19 cellular contexts compared by ENCODE assay signal in genomic region chr5:95788493-95788892, GRCh38. TPM values are rescaled to one million over a fixed set of nuclear protein-coding genes. Genes with fewer than 3 reads are reported as not detected.
DNase-seq lines count a peak whose midpoint lies in the region; ATAC-seq, FAIRE-seq and TF ChIP-seq lines count a peak whose summit lies in the region.
"Had no signal": no experiment of that assay in that cellular context is flagged by ENCODE, and none has a peak within 500 bp of the region (broad histone marks: within the 10 kb centered on the region; RNA-seq: fewer than 3 reads in every experiment).

No MANE protein-coding gene starts in this region.

- H2AFZ ChIP-seq in GM23248 (no peak overlapping the region), K562 (ENCODE audit: low read depth, low read length) (no peak overlapping the region), parathyroid adenoma (peak overlapping the region; percentile 74), PC-9 (no peak overlapping the region)

- TF ChIP-seq POLR2A in GM12891 (IDR thresholded peaks at IDR 0.05; ENCODE audit: low read depth, low read length) (no peak), K562 (conservative IDR thresholded peaks at IDR 0.05) (no peak)

- H3K9me3 ChIP-seq in GM23248 (ENCODE audit: low read depth), result no peaks in the 10 kb centered on the region
- H3K9me3 ChIP-seq in K562 (replicated peaks; ENCODE audit: control insufficient read depth, insufficient read depth, low read depth, low read length), result no peaks in the 10 kb centered on the region
- no peaks in the 10 kb centered on the region for H3K9me3 ChIP-seq in parathyroid adenoma (ENCODE audit: control insufficient read depth, low read length)
- no peaks in the 10 kb centered on the region for H3K9me3 ChIP-seq in PC-9 (ENCODE audit: insufficient read depth, low read depth)
- H3K9me3 ChIP-seq: BE2C, HAP-1 had no signal

- peak; percentile 31 for FAIRE-seq in GM12891 (lab: Jason Lieb, UNC)
- no peak for FAIRE-seq in K562 (lab: Jason Lieb, UNC)
- FAIRE-seq: A204.1, HepG2 had no signal

- no peaks in the 10 kb centered on the region for H3K9me1 ChIP-seq in K562 (ENCODE audit: control insufficient read depth, insufficient read depth, low read length)

- no peak for TF ChIP-seq EP300 in K562 (IDR thresholded peaks at IDR 0.05; ENCODE audit: low read length)

- H3K9me2 ChIP-seq in GM23248 (ENCODE audit: insufficient read depth), result no peaks in the 10 kb centered on the region
- H3K9me2 ChIP-seq in PC-9 (ENCODE audit: insufficient read depth), result no peaks in the 10 kb centered on the region

- POLR2A ChIA-PET in K562 (lab: Yijun Ruan, JAX) (interaction anchor here (0.6 kb wide), 1 partner anchor 26 kb away, joined by 3 read pairs; no protein-coding TSS in a partner anchor), PC-9 (lab: Charles Lee; ENCODE audit: unreplicated experiment) (no interaction called here)

- no peak overlapping the region for H3K4me3 ChIP-seq in GM23248
- no peak overlapping the region for H3K4me3 ChIP-seq in K562
- no peak overlapping the region for H3K4me3 ChIP-seq in parathyroid adenoma (ENCODE audit: low read depth, low read length)
- no peak overlapping the region for H3K4me3 ChIP-seq in PC-9
- H3K4me3 ChIP-seq: HAP-1 had no signal

- no peaks in the 10 kb centered on the region for H4K20me1 ChIP-seq in GM23248 (ENCODE audit: insufficient read depth)
- no peaks in the 10 kb centered on the region for H4K20me1 ChIP-seq in K562 (replicated peaks; ENCODE audit: control insufficient read depth, insufficient read depth, low read length)
- no peaks in the 10 kb centered on the region for H4K20me1 ChIP-seq in PC-9 (ENCODE audit: insufficient read depth)

- no peak overlapping the region for H3K9ac ChIP-seq in GM23248
- no peak overlapping the region for H3K9ac ChIP-seq in K562 (ENCODE audit: insufficient read depth in 1 of 2, low read depth in 2 of 2, low read length in 2 of 2)
- H3K9ac ChIP-seq in parathyroid adenoma, result no peak overlapping the region

- WGBS in GM23248 (ENCODE audit: low coverage in 1 of 2, low lambda C conversion rate in 2 of 2, missing lambda C conversion rate in 2 of 2), 2 experiments, result 84 to 87% methylated on average over 8 of the region's 8 CpGs
- WGBS in K562 (ENCODE audit: insufficient coverage, low coverage, missing lambda C conversion rate), result 92% methylated on average over 8 of the region's 8 CpGs

- H3K27me3 ChIP-seq in GM23248 (replicated peaks; ENCODE audit: insufficient read depth), result no peaks in the 10 kb centered on the region
- no peaks in the 10 kb centered on the region for H3K27me3 ChIP-seq in K562 (ENCODE audit: control insufficient read depth in 2 of 2, insufficient read depth in 2 of 2, low read length in 2 of 2)
- no peaks in the 10 kb centered on the region for H3K27me3 ChIP-seq in parathyroid adenoma (ENCODE audit: control insufficient read depth, insufficient read depth, low read length)
- no peaks in the 10 kb centered on the region for H3K27me3 ChIP-seq in PC-9 (ENCODE audit: insufficient read depth, low read depth)
- H3K27me3 ChIP-seq: BE2C had no signal

- ATAC-seq in K562, result no peak
- ATAC-seq: HepG2 had no signal

- H3K27ac ChIP-seq in GM23248 (0 out of 2 replicates have a peak overlapping the region, but pooled peaks have one; percentile 12), K562 (ENCODE audit: extremely low read depth, low read depth, low read length) (no peak overlapping the region), parathyroid adenoma (peak overlapping the region; percentile 52), PC-9 (no peak overlapping the region)

- BruUV-seq in K562 (replicated peaks; lab: Mats Ljungman, UMichigan) (no TSS peak), PC-9 (replicated peaks; lab: Mats Ljungman, UMichigan) (no TSS peak)

- TF ChIP-seq CTCF in K562 (IDR thresholded peaks at IDR 0.05 in 2 of 3, conservative IDR thresholded peaks at IDR 0.05 in 1 of 3; ENCODE audit: insufficient read depth in 2 of 3, low read depth in 1 of 3, low read length in 3 of 3), result no peak
- no peak for TF ChIP-seq CTCF in parathyroid adenoma (IDR thresholded peaks at IDR 0.05)
- no peak for TF ChIP-seq CTCF in PC-9 (conservative IDR thresholded peaks at IDR 0.05)

- H3K79me2 ChIP-seq in GM23248 (ENCODE audit: insufficient read depth), result peaks cover 21% of the 10 kb centered on the region
- H3K79me2 ChIP-seq in K562 (ENCODE audit: control insufficient read depth, insufficient read depth, low read length), result peaks cover 2% of the 10 kb centered on the region; the same call in 1 of the 3 replicates
- no peaks in the 10 kb centered on the region for H3K79me2 ChIP-seq in parathyroid adenoma
- no peaks in the 10 kb centered on the region for H3K79me2 ChIP-seq in PC-9 (ENCODE audit: low read depth)

- in situ Hi-C loops in GM23248 (cut with MboI), result no loop called here
- in situ Hi-C loops in K562 (cut with MboI), result no loop called here

- H3K4me1 ChIP-seq in GM23248 (ENCODE audit: insufficient read depth), result peaks cover 44% of the 10 kb centered on the region
- H3K4me1 ChIP-seq in K562 (replicated peaks in 1 of 2; ENCODE audit: control insufficient read depth in 2 of 2, insufficient read depth in 2 of 2, low read length in 2 of 2), result no peaks in the 10 kb centered on the region
- peaks cover 16% of the 10 kb centered on the region for H3K4me1 ChIP-seq in parathyroid adenoma
- H3K4me1 ChIP-seq in PC-9 (replicated peaks; ENCODE audit: insufficient read depth), result no peaks in the 10 kb centered on the region
- H3K4me1 ChIP-seq: HAP-1 had no signal

- peaks cover 56% of the 10 kb centered on the region for H3K36me3 ChIP-seq in GM23248 (ENCODE audit: low read depth)
- peaks cover 89% of the 10 kb centered on the region for H3K36me3 ChIP-seq in K562 (ENCODE audit: control insufficient read depth, insufficient read depth, low read length)
- H3K36me3 ChIP-seq in parathyroid adenoma (ENCODE audit: control insufficient read depth, insufficient read depth, low read length), result no peaks in the 10 kb centered on the region
- peaks cover 4% of the 10 kb centered on the region; the same call in 1 of the 2 replicates for H3K36me3 ChIP-seq in PC-9 (ENCODE audit: low read depth)
- H3K36me3 ChIP-seq: HAP-1 had no signal

- DNase-seq in GM12891 (ENCODE audit: insufficient read length, low spot score), result no peak
- DNase-seq in GM23248, result no peak
- no peak for DNase-seq in K562 (ENCODE audit: extremely low read depth in 1 of 4, low spot score in 3 of 4)
- DNase-seq in NCI-H2171 treated with DMSO at 0.1 percent for 48 hours (lab: John Stamatoyannopoulos, UW), result no peak
- no peak for DNase-seq in PC-9
- DNase-seq in NCI-H1694 treated with DMSO at 0.1 percent for 48 hours (lab: John Stamatoyannopoulos, UW), result no peak
- DNase-seq: ACHN; BE2C; C1 segment of cervical spinal cord; CD4-positive, CD25-positive, alpha-beta regulatory T cell; CD8-positive, alpha-beta memory T cell; COR-L47; DMS 273 treated with DMSO at 0.1 percent for 48 hours; DMS53; GDM1 had no signal

- no peak for TF ChIP-seq RAD21 in K562 (CRISPR knock-in tag; conservative IDR thresholded peaks at IDR 0.05 in 1 of 2, IDR thresholded peaks at IDR 0.05 in 1 of 2)

- intact Hi-C loops in K562 (cut with micrococcal nuclease), result loop anchor here (10.0 kb wide), 1 partner anchor 504 kb away; the partner anchor contains the start of gene MCTP1
- intact Hi-C loops in PC-9 (cut with micrococcal nuclease; ENCODE audit: unreplicated experiment), result no loop called here

- H3K4me2 ChIP-seq in GM23248 (ENCODE audit: unreplicated experiment) (no peak overlapping the region), K562 (ENCODE audit: insufficient read depth, low read length) (no peak overlapping the region), parathyroid adenoma (ENCODE audit: low read length) (no peak overlapping the region), PC-9 (no peak overlapping the region)

- H3F3A ChIP-seq in GM23248 (ENCODE audit: insufficient read depth) (peaks cover 45% of the 10 kb centered on the region), PC-9 (ENCODE audit: insufficient read depth, low read depth) (no peaks in the 10 kb centered on the region)

- CTCF ChIA-PET in K562 (lab: Yijun Ruan, JAX; ENCODE audit: low intra/inter-chr PET ratio) (no interaction called here), PC-9 (lab: Charles Lee) (no interaction called here)

RNA-seq across cellular contexts. Expression of gene GLRX, which starts 34.0 kb away (rescaled TPM):
- 172 TPM for polyA plus RNA-seq in GM12891 (2012; ENCODE audit: low read depth, missing spikeins)
- 144 and 174 TPM in 2 replicates for total RNA-seq in GM23248 (2014; rRNA removed; shearing (Covaris generic))
- 316 and 320 TPM in 2 replicates for polyA plus RNA-seq in GM23248 (2016; fragmentation: Nextera tagmentation; extraction: Ambion mirVana)
- total RNA-seq in K562 (2011; cell fraction: chromatin; rRNA removed; ENCODE audit: low replicate concordance), result 4.8 and 5.3 TPM in 2 replicates
- 5.4 and 6.7 TPM in 2 replicates for total RNA-seq in K562 (2011; cell fraction: nucleolus; rRNA removed)
- total RNA-seq in K562 (2011; cell fraction: nucleoplasm; rRNA removed), result 4.9 and 5.2 TPM in 2 replicates
- total RNA-seq in K562 (2014; rRNA removed), result 3.3 and 3.6 TPM in 2 replicates
- total RNA-seq in K562 (2014; rRNA removed; fragmentation: Illumina TruSeq; extraction: Trizol), result 2.0 and 2.3 TPM in 2 replicates
- 3.1 and 3.6 TPM in 2 replicates for total RNA-seq in K562 (2015; rRNA removed; fragmentation: Illumina TruSeq; extraction: Trizol)
- total RNA-seq in K562 (2021), result 2.9 and 4.4 TPM in 2 replicates
- polyA plus RNA-seq in K562 (2011; rRNA removed), result 6.2 and 7.3 TPM in 2 replicates
- polyA plus RNA-seq in K562 (2011; cell fraction: cytosol; rRNA removed), result 2.5 and 4.4 TPM in 2 replicates
- polyA plus RNA-seq in K562 (2011; cell fraction: nucleus; rRNA removed), result 2.8 and 5.8 TPM in 2 replicates
- 13.4 and 13.6 TPM in 2 replicates for polyA plus RNA-seq in K562 (2012)
- 4.6 and 6.4 TPM in 2 replicates for polyA plus RNA-seq in K562 (2014; fragmentation: Illumina TruSeq; extraction: Trizol)
- 10 to 100 TPM; 10.5 to 11.2 TPM for polyA plus RNA-seq in K562 (2014; fragmentation: Nextera tagmentation; extraction: Ambion mirVana)
- 4.9 and 11.1 TPM in 2 replicates for polyA plus RNA-seq in K562 (2014; rRNA removed)
- polyA minus RNA-seq in K562 (2011; rRNA and poly(A)+ RNA removed), result 3.1 and 6.2 TPM in 2 replicates
- 0.82 and 2.5 TPM in 2 replicates for polyA minus RNA-seq in K562 (2011; cell fraction: cytosol; rRNA and poly(A)+ RNA removed)
- 1.9 and 2.6 TPM in 2 replicates for polyA minus RNA-seq in K562 (2011; cell fraction: nucleus; rRNA and poly(A)+ RNA removed)
- 23.0 and 25.5 TPM in 2 replicates for total RNA-seq in PC-9 (2021)

RNA-seq across cellular contexts. Expression of gene RHOBTB3, which starts 57.4 kb away (rescaled TPM):
- polyA plus RNA-seq in GM12891 (2012; ENCODE audit: low read depth, missing spikeins), result 6.8 TPM
- total RNA-seq in GM23248 (2014; rRNA removed; shearing (Covaris generic)), result 202 and 214 TPM in 2 replicates
- polyA plus RNA-seq in GM23248 (2016; fragmentation: Nextera tagmentation; extraction: Ambion mirVana), result 147 and 149 TPM in 2 replicates
- 221 and 302 TPM in 2 replicates for total RNA-seq in K562 (2011; cell fraction: chromatin; rRNA removed; ENCODE audit: low replicate concordance)
- 117 and 137 TPM in 2 replicates for total RNA-seq in K562 (2011; cell fraction: nucleolus; rRNA removed)
- total RNA-seq in K562 (2011; cell fraction: nucleoplasm; rRNA removed), result 147 and 234 TPM in 2 replicates
- total RNA-seq in K562 (2014; rRNA removed), result 107 and 112 TPM in 2 replicates
- total RNA-seq in K562 (2014; rRNA removed; fragmentation: Illumina TruSeq; extraction: Trizol), result 142 and 164 TPM in 2 replicates
- 133 and 143 TPM in 2 replicates for total RNA-seq in K562 (2015; rRNA removed; fragmentation: Illumina TruSeq; extraction: Trizol)
- 124 and 142 TPM in 2 replicates for total RNA-seq in K562 (2021)
- 128 and 166 TPM in 2 replicates for polyA plus RNA-seq in K562 (2011; rRNA removed)
- polyA plus RNA-seq in K562 (2011; cell fraction: cytosol; rRNA removed), result 180 and 257 TPM in 2 replicates
- 207 and 234 TPM in 2 replicates for polyA plus RNA-seq in K562 (2011; cell fraction: nucleus; rRNA removed)
- 73.9 and 97.8 TPM in 2 replicates for polyA plus RNA-seq in K562 (2012)
- polyA plus RNA-seq in K562 (2014; fragmentation: Illumina TruSeq; extraction: Trizol), result 111 and 115 TPM in 2 replicates
- polyA plus RNA-seq in K562 (2014; fragmentation: Nextera tagmentation; extraction: Ambion mirVana), result 10 to 100 TPM; 39.7 to 53.0 TPM
- 78.4 and 81.2 TPM in 2 replicates for polyA plus RNA-seq in K562 (2014; rRNA removed)
- 373 and 438 TPM in 2 replicates for polyA minus RNA-seq in K562 (2011; rRNA and poly(A)+ RNA removed)
- polyA minus RNA-seq in K562 (2011; cell fraction: cytosol; rRNA and poly(A)+ RNA removed), result 200 and 263 TPM in 2 replicates
- polyA minus RNA-seq in K562 (2011; cell fraction: nucleus; rRNA and poly(A)+ RNA removed), result 246 and 302 TPM in 2 replicates
- total RNA-seq in PC-9 (2021), result 87.6 and 99.6 TPM in 2 replicates

Comparison
In these comparisons a context has a peak if more than half of its experiments do, and no peak if none do; other contexts are left out.
1. H3K27ac ChIP-seq: peak in GM23248 (single experiment) and parathyroid adenoma (single experiment); none in K562 (single experiment) and PC-9 (single experiment).